Comparison of ENCODE assay signal across 8 cellular contexts in the genomic region with DNA sequence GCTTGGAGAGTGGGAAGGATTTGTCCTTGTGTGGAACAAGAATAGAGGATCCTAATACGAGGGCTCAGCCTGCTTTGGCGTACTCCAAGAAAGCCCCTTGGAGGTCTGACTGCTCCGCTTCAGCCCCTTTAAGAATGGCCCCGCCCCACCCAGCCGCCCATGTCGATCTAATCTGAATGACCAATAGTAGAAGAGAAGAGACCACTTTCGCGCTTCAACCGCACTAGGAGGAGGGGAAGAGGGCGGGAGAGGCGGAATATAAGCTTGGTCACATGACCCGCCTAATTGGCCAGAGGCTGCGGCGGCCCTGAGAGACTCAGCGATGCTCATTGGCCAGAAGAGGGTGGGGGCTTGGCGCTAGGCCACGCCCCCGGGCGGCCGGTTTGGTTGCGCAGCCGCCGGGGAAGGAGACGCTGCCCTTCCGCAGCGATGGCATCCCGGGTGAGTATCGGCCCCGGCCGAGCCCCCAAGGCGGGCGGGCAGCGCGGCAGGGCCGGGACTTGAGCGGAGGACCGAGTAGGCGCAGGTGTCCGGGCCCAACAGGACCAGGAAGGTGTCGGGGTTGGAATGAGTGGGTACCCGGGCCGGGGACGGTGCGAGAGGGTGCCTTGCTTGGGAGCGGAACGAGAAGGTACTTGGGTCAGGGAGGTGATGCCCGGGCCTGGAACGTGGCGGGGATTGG. TPM values are rescaled to one million over a fixed set of nuclear protein-coding genes. Genes with fewer than 3 reads are reported as not detected.
DNase-seq lines count a peak whose midpoint lies in the region; ATAC-seq and TF ChIP-seq lines count a peak whose summit lies in the region.

A gene with protein sequence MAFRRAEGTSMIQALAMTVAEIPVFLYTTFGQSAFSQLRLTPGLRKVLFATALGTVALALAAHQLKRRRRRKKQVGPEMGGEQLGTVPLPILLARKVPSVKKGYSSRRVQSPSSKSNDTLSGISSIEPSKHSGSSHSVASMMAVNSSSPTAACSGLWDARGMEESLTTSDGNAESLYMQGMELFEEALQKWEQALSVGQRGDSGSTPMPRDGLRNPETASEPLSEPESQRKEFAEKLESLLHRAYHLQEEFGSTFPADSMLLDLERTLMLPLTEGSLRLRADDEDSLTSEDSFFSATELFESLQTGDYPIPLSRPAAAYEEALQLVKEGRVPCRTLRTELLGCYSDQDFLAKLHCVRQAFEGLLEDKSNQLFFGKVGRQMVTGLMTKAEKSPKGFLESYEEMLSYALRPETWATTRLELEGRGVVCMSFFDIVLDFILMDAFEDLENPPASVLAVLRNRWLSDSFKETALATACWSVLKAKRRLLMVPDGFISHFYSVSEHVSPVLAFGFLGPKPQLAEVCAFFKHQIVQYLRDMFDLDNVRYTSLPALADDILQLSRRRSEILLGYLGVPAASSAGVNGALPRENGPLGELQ (plus strand): TSS at position 386 of the 682 bp plus-strand sequence. CDS start 3,969 bp downstream, outside the sequence.

- H2AFZ ChIP-seq in PC-9 = peak within 1 kb of the TSS; percentile 88

- peak within 1 kb of the TSS; percentile 80 for H3K4me2 ChIP-seq in PC-9

- CTCF ChIA-PET in PC-9 (lab: Charles Lee) = no interaction called here

- peak; percentile 99 for DNase-seq in DMS153 (lab: John Stamatoyannopoulos, UW)
- DNase-seq in Jurkat, Clone E6-1 (ENCODE audit: low read depth, low spot score) = peak; percentile 99
- peak; percentile 98 for DNase-seq in PC-9
- DNase-seq in activated T-cell treated with anti-CD3 and anti-CD28 coated beads, Interleukin-2, amount 50 U/mL, for 24 hours = peak; percentile 91
- peak; percentile 99 to 100 for DNase-seq in erythroblast (lab: John Stamatoyannopoulos, UW)
- DNase-seq in stimulated activated CD8-positive, alpha-beta memory T cell treated with anti-CD3 and anti-CD28 coated beads, Interleukin-7, amount 100 ng/mL, for 1 hour (ENCODE audit: low read depth in 2 of 2) = peak; percentile 86 to 89

- no peaks in the 10 kb centered on the region for H3K27me3 Mint-ChIP-seq in activated T-cell treated with anti-CD3 and anti-CD28 coated beads, Interleukin-2, amount 50 U/mL, for 24 hours

- peak within 1 kb of the TSS; percentile 32; the same call in 1 of the 2 replicates for H3K27ac ChIP-seq in PC-9

- peaks cover 23% of the 10 kb centered on the region for H3K36me3 Mint-ChIP-seq in activated T-cell treated with anti-CD3 and anti-CD28 coated beads, Interleukin-2, amount 50 U/mL, for 24 hours (ENCODE audit: low read depth)

- no peak for TF ChIP-seq CTCF in PC-9 (conservative IDR thresholded peaks at IDR 0.05)

- H3K4me1 ChIP-seq in PC-9 (replicated peaks; ENCODE audit: insufficient read depth) (peaks cover 19% of the 10 kb centered on the region), mucosa of stomach (ENCODE audit: control insufficient read depth, insufficient read depth, low read length) (peaks cover 17% of the 10 kb centered on the region)

- peak; percentile 95 for TF ChIP-seq POLR2A in erythroblast (IDR thresholded peaks at IDR 0.05; ENCODE audit: low read length)

- H3K36me3 ChIP-seq in PC-9 (ENCODE audit: low read depth) (no peaks in the 10 kb centered on the region), mucosa of stomach (ENCODE audit: control insufficient read depth, insufficient read depth, low read length) (no peaks in the 10 kb centered on the region)

- peaks cover 14% of the 10 kb centered on the region; the same call in 1 of the 2 replicates for H3F3A ChIP-seq in PC-9 (ENCODE audit: insufficient read depth, low read depth)

- ATAC-seq in GM21619 (IDR thresholded peaks at IDR 0.05; ENCODE audit: unreplicated experiment) = peak; percentile 93

- H3K9me3 ChIP-seq in PC-9 (ENCODE audit: insufficient read depth, low read depth) = no peaks in the 10 kb centered on the region
- no peaks in the 10 kb centered on the region for H3K9me3 ChIP-seq in mucosa of stomach (ENCODE audit: control insufficient read depth, low read length)

- H3K9me2 ChIP-seq in PC-9 (ENCODE audit: insufficient read depth) = no peaks in the 10 kb centered on the region

- intact Hi-C loops in PC-9 (cut with micrococcal nuclease; ENCODE audit: unreplicated experiment) = loop anchor here (1.0 kb wide), 1 partner anchor 45 kb away; a partner anchor contains a TSS

- peak within 1 kb of the TSS; percentile 98 for H3K4me3 Mint-ChIP-seq in activated T-cell treated with anti-CD3 and anti-CD28 coated beads, Interleukin-2, amount 50 U/mL, for 24 hours

- peak within 1 kb of the TSS; percentile 92 for H3K4me3 ChIP-seq in Jurkat, Clone E6-1 (ENCODE audit: low read length)
- peak within 1 kb of the TSS; percentile 86 for H3K4me3 ChIP-seq in PC-9
- H3K4me3 ChIP-seq in mucosa of stomach (ENCODE audit: low read length) = peak within 1 kb of the TSS; percentile 92

- H3K4me1 Mint-ChIP-seq in activated T-cell treated with anti-CD3 and anti-CD28 coated beads, Interleukin-2, amount 50 U/mL, for 24 hours (ENCODE audit: low read depth) = peaks cover 24% of the 10 kb centered on the region

- no peaks in the 10 kb centered on the region for H3K9me3 Mint-ChIP-seq in activated T-cell treated with anti-CD3 and anti-CD28 coated beads, Interleukin-2, amount 50 U/mL, for 24 hours

- H3K9ac ChIP-seq in mucosa of stomach (ENCODE audit: low read length) = peak within 1 kb of the TSS; percentile 90

- BruUV-seq in PC-9 (replicated peaks; lab: Mats Ljungman, UMichigan) = no TSS peak

- H4K20me1 ChIP-seq in PC-9 (ENCODE audit: insufficient read depth) = no peaks in the 10 kb centered on the region

- H3K79me2 ChIP-seq in PC-9 (ENCODE audit: low read depth) = peaks cover 28% of the 10 kb centered on the region

- POLR2A ChIA-PET in PC-9 (lab: Charles Lee; ENCODE audit: unreplicated experiment) = interaction anchor here (0.5 to 1.0 kb wide), 6 partner anchors 8 to 1640 kb away, joined by 3 to 6 read pairs (median 4); a partner anchor contains a TSS

- peak within 1 kb of the TSS; percentile 90 for H3K27ac Mint-ChIP-seq in activated T-cell treated with anti-CD3 and anti-CD28 coated beads, Interleukin-2, amount 50 U/mL, for 24 hours

- H3K27me3 ChIP-seq in PC-9 (ENCODE audit: insufficient read depth, low read depth) = no peaks in the 10 kb centered on the region
- no peaks in the 10 kb centered on the region for H3K27me3 ChIP-seq in mucosa of stomach (ENCODE audit: control insufficient read depth, insufficient read depth, low read length)

RNA-seq across cellular contexts. Expression of the gene that starts here (rescaled TPM):
- polyA plus RNA-seq in Jurkat, Clone E6-1 (2012; ENCODE audit: insufficient read depth, insufficient read length) = 24.8 TPM
- total RNA-seq in PC-9 (2021) = 40.7 and 48.2 TPM in 2 replicates

Comparison
In these comparisons a context has a peak if more than half of its experiments do, and no peak if none do; other contexts are left out.
1. Peak in every context shown above with its lines: DNase-seq, ATAC-seq, H3K4me3 ChIP-seq and H3K27ac ChIP-seq.